8 cellular contexts compared by ENCODE assay signal in the genomic region with DNA sequence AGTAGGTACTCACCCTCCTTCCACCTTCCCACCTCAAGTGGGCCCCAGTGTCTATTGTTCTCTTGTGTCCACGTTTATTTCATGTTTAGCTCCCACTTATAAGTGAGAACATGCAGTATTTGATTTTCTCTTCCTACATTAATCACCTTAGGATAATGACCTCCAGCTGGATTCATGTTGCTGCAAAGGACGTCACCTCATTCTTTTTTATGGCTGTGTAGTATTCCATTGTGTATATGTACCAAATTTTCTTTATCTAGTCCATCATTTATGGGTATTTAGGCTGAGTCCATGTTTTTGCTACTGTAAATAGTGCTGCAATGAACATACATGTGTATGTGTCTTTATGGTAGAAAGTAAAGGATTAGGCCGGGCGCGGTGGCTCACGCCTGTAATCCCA.
"Had no signal": no experiment of that assay in that cellular context is flagged by ENCODE, and none has a peak within 500 bp of the region (broad histone marks: within the 10 kb centered on the region; RNA-seq: fewer than 3 reads in every experiment).

No MANE protein-coding gene starts in this region.

- ATAC-seq: GM12878 had no signal

- FAIRE-seq: G401.6, GM12878, GM12891, GM12892, GM18507, GM19239 had no signal

- H3K4me3 ChIP-seq: GM12878 had no signal

- DNase-seq: GDM1, GF-D8 had no signal
